8 cellular contexts compared by ENCODE assay signal in the genomic region with DNA sequence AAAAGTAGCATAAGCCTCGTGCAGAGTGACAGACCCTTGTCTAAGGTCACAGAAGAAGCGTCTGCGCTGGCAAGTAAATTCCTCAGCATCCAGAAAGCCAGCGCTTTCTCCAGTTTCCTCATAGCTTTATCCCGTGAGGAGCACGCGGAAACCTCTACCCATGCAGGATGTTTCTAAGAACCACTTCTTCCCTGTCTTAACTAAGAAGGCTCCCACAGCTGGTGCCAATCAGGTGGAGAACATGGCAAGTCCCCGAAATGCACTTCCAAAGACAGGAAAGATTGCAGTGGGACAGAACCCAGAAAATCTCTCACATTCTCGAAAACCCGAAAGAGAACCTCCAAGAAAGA.
DNase-seq lines count a peak whose midpoint lies in the region; TF ChIP-seq lines count a peak whose summit lies in the region.

No MANE protein-coding gene starts in this region.

- peak overlapping the region; percentile 43 to 97 (median 90) for H3K27ac ChIP-seq in skin epidermis

- DNase-seq in NCI-H748 (lab: John Stamatoyannopoulos, UW; ENCODE audit: unreplicated experiment) (peak; percentile 66), NCI-H748 treated with DMSO at 0.1 percent for 48 hours (lab: John Stamatoyannopoulos, UW) (no peak), NB4 (ENCODE audit: low read depth) (no peak), fibroblast of mammary gland (ENCODE audit: low read depth) (no peak), NCI-H2196 (lab: John Stamatoyannopoulos, UW; ENCODE audit: unreplicated experiment) (no peak), SHP77 (lab: John Stamatoyannopoulos, UW) (no peak)
- no peak for DNase-seq in activated CD4-positive, alpha-beta T cell treated with anti-CD3 and anti-CD28 coated beads for 4 hours

- H3K4me3 ChIP-seq in NB4 (ENCODE audit: low read depth, low read length), result peak overlapping the region; percentile 88
- peak overlapping the region; percentile 98 for H3K4me3 ChIP-seq in fibroblast of mammary gland (ENCODE audit: control insufficient read depth, low read depth, low read length)
- H3K4me3 ChIP-seq in skin epidermis, result peak overlapping the region; percentile 54 to 94 (median 65)

- no peak for TF ChIP-seq POLR2A in NB4 (IDR thresholded peaks at IDR 0.05; ENCODE audit: extremely low read depth, insufficient read length)

- TF ChIP-seq CTCF in NB4 (IDR thresholded peaks at IDR 0.05; ENCODE audit: low read depth, low read length), result no peak
- no peak for TF ChIP-seq CTCF in fibroblast of mammary gland (conservative IDR thresholded peaks at IDR 0.05; ENCODE audit: control insufficient read depth, insufficient read depth, low read depth, low read length)
